ENCODE assay signal across 14 cellular contexts in genomic region chr4:119525771-119526712, GRCh38.
DNase-seq lines count a peak whose midpoint lies in the region; ATAC-seq, FAIRE-seq and TF ChIP-seq lines count a peak whose summit lies in the region.
"Had no signal": no experiment of that assay in that cellular context is flagged by ENCODE, and none has a peak within 500 bp of the region (broad histone marks: within the 10 kb centered on the region; RNA-seq: fewer than 3 reads in every experiment).

No MANE protein-coding gene starts in this region.

- H4K5ac ChIP-seq in H9 (ENCODE audit: insufficient read length, low read depth, low read length), result no peak overlapping the region

- H3K36me3 ChIP-seq in astrocyte (ENCODE audit: insufficient read depth, low read length) (peaks cover 1% of the 10 kb centered on the region), stomach smooth muscle (ENCODE audit: control insufficient read depth in 2 of 2, insufficient read depth in 2 of 2, low read length in 2 of 2) (peaks cover 0 to 12% of the 10 kb centered on the region in 2 donors)

- ATAC-seq in HG02970 (IDR thresholded peaks at IDR 0.05; ENCODE audit: low FRiP score, unreplicated experiment) (no peak), GM18868 (IDR thresholded peaks at IDR 0.05; ENCODE audit: unreplicated experiment) (no peak)

- no peak overlapping the region for H2AK5ac ChIP-seq in H9 (ENCODE audit: insufficient read length, low read length)

- no peak overlapping the region for H2BK20ac ChIP-seq in H9 (ENCODE audit: low read depth, low read length, poor library complexity, severe bottlenecking)

- H3K23me2 ChIP-seq in H9 (ENCODE audit: insufficient read length, low read depth, low read length, poor library complexity, severe bottlenecking), result no peaks in the 10 kb centered on the region

- H3K9me3 Mint-ChIP-seq in H9 (no peaks in the 10 kb centered on the region), astrocyte (ENCODE audit: unreplicated experiment) (no peaks in the 10 kb centered on the region)
- H3K9me3 Mint-ChIP-seq: activated naive CD8-positive, alpha-beta T cell treated with anti-CD3 and anti-CD28 coated beads, Interleukin-2, amount 10 ng/mL, durations not matched to agents 7 days and 5 days; CD4-positive, CD25-positive, alpha-beta regulatory T cell; memory B cell had no signal

- no peaks in the 10 kb centered on the region for H3K27me3 Mint-ChIP-seq in H9 (ENCODE audit: low read depth)
- no peaks in the 10 kb centered on the region for H3K27me3 Mint-ChIP-seq in astrocyte (ENCODE audit: low read depth, unreplicated experiment)
- H3K27me3 Mint-ChIP-seq: CD4-positive, CD25-positive, alpha-beta regulatory T cell; memory B cell had no signal

- H3K4me1 ChIP-seq in H9 (ENCODE audit: insufficient read depth, low read length) (0 out of 2 replicates have a peak, but pooled peaks cover 2% of the 10 kb centered on the region), astrocyte (ENCODE audit: insufficient read depth, low read length) (peaks cover 25% of the 10 kb centered on the region), stomach smooth muscle (ENCODE audit: control insufficient read depth, insufficient read depth, low read length) (peaks cover 16% of the 10 kb centered on the region)

- H3K4me3 Mint-ChIP-seq in H9 (no peak overlapping the region), astrocyte (ENCODE audit: unreplicated experiment) (no peak overlapping the region)
- H3K4me3 Mint-ChIP-seq: activated naive CD8-positive, alpha-beta T cell treated with anti-CD3 and anti-CD28 coated beads, Interleukin-2, amount 10 ng/mL, durations not matched to agents 7 days and 5 days; CD4-positive, CD25-positive, alpha-beta regulatory T cell; memory B cell had no signal

- no peak overlapping the region for H2BK12ac ChIP-seq in H9 (ENCODE audit: insufficient read length, low read depth, low read length)

- H3K79me1 ChIP-seq in H9 (ENCODE audit: insufficient read depth, low read depth, low read length, poor library complexity, severe bottlenecking), result no peaks in the 10 kb centered on the region

- peak overlapping the region; percentile 48 for H3K4me3 ChIP-seq in astrocyte (ENCODE audit: insufficient read depth, low read depth, low read length)
- no peak overlapping the region for H3K4me3 ChIP-seq in stomach smooth muscle (ENCODE audit: low read length in 2 of 2)
- H3K4me3 ChIP-seq: tibial nerve had no signal

- H2BK5ac ChIP-seq in H9 (ENCODE audit: insufficient read length, low read length), result no peak overlapping the region

- no peak for FAIRE-seq in astrocyte (lab: Jason Lieb, UNC)

- H3K27ac ChIP-seq in H9 (ENCODE audit: insufficient read length, low read depth, low read length) (no peak overlapping the region), astrocyte (ENCODE audit: low read depth, low read length) (peak overlapping the region; percentile 97), stomach smooth muscle (ENCODE audit: low read length) (peak overlapping the region; percentile 12)

- TF ChIP-seq CTCF in H9 (conservative IDR thresholded peaks at IDR 0.05) (no peak), astrocyte (IDR thresholded peaks at IDR 0.05; ENCODE audit: insufficient read depth, low read depth, low read length) (no peak)

- no peak overlapping the region for H3K18ac ChIP-seq in H9 (ENCODE audit: insufficient read length, low read depth, low read length)

- H3K4me2 ChIP-seq in H9 (ENCODE audit: insufficient read depth, insufficient read length, low read length) (no peak overlapping the region), astrocyte (ENCODE audit: low read length) (peak overlapping the region; percentile 94)

- peaks cover under 1 to 6% (median 4%) of the 10 kb centered on the region in 3 experiments; a peak in 5 of 7 replicates for H3K36me3 Mint-ChIP-seq in H9 (ENCODE audit: insufficient read depth in 1 of 3, low read depth in 3 of 3)
- peaks cover 4% of the 10 kb centered on the region for H3K36me3 Mint-ChIP-seq in astrocyte (ENCODE audit: low read depth, unreplicated experiment)

- DNase-seq in H9 (no peak), astrocyte (ENCODE audit: low read depth) (peak; percentile 60), kidney tubule cell (ENCODE audit: low spot score) (peak; percentile 16), putamen (ENCODE audit: low spot score) (no peak)
- DNase-seq: activated CD4-positive, CD25-positive, alpha-beta regulatory T cell treated with anti-CD3 and anti-CD28 coated beads, Interleukin-2, amount 50 U/mL, for 72 hours; activated naive CD8-positive, alpha-beta T cell treated with anti-CD3 and anti-CD28 coated beads, Interleukin-2, amount 10 ng/mL, durations not matched to agents 7 days and 5 days; CD4-positive, CD25-positive, alpha-beta regulatory T cell; NCI-H1092; occipital lobe had no signal

- H4K91ac ChIP-seq in H9 (ENCODE audit: insufficient read length, low read depth, low read length), result no peak overlapping the region

- H2BK120ac ChIP-seq in H9 (ENCODE audit: low read depth, low read length, poor library complexity, severe bottlenecking), result no peak overlapping the region

- no peak overlapping the region for H3K56ac ChIP-seq in H9 (ENCODE audit: insufficient read length, low read depth, low read length)

- H3K4me1 Mint-ChIP-seq in H9, result peaks cover 24 to 35% of the 10 kb centered on the region in 2 experiments
- H3K4me1 Mint-ChIP-seq in astrocyte (ENCODE audit: low read depth, unreplicated experiment), result peaks cover 30% of the 10 kb centered on the region
- H3K4me1 Mint-ChIP-seq: activated naive CD8-positive, alpha-beta T cell treated with anti-CD3 and anti-CD28 coated beads, Interleukin-2, amount 10 ng/mL, durations not matched to agents 7 days and 5 days; CD4-positive, CD25-positive, alpha-beta regulatory T cell; memory B cell had no signal

- H3K9me3 ChIP-seq in H9 (ENCODE audit: control insufficient read depth, low read depth, low read length), result no peaks in the 10 kb centered on the region
- no peaks in the 10 kb centered on the region for H3K9me3 ChIP-seq in astrocyte (ENCODE audit: insufficient read depth, low read depth, low read length)
- no peaks in the 10 kb centered on the region for H3K9me3 ChIP-seq in stomach smooth muscle (ENCODE audit: control insufficient read depth in 2 of 2, low read length in 2 of 2)
- H3K9me3 ChIP-seq: tibial nerve had no signal

- no peak overlapping the region for H3K23ac ChIP-seq in H9 (ENCODE audit: insufficient read length, low read depth, low read length)

- no peaks in the 10 kb centered on the region for H4K20me1 ChIP-seq in H9 (ENCODE audit: control insufficient read depth, insufficient read depth, insufficient read length)
- no peaks in the 10 kb centered on the region for H4K20me1 ChIP-seq in astrocyte (ENCODE audit: insufficient read depth, low read length)

- no peak overlapping the region for H3K9ac ChIP-seq in H9 (ENCODE audit: extremely low read depth, insufficient read length, low read length)
- H3K9ac ChIP-seq in astrocyte (ENCODE audit: low read length), result peak overlapping the region; percentile 81
- H3K9ac ChIP-seq in stomach smooth muscle (ENCODE audit: low read length in 2 of 2), result no peak overlapping the region

- no peak overlapping the region for H3T11ph ChIP-seq in H9 (ENCODE audit: low read length)

- H3K27me3 ChIP-seq in H9 (ENCODE audit: insufficient read depth, low read length), result no peaks in the 10 kb centered on the region
- no peaks in the 10 kb centered on the region for H3K27me3 ChIP-seq in astrocyte (ENCODE audit: insufficient read depth, low read length)
- no peaks in the 10 kb centered on the region for H3K27me3 ChIP-seq in stomach smooth muscle (ENCODE audit: control insufficient read depth in 1 of 2, insufficient read depth in 2 of 2, low read length in 2 of 2)
- H3K27me3 ChIP-seq: tibial nerve had no signal

- H3K27ac Mint-ChIP-seq in H9 (peak overlapping the region; percentile 32 to 72 (median 53); a peak in 1 of 7 replicates), astrocyte (ENCODE audit: unreplicated experiment) (no peak overlapping the region)
- H3K27ac Mint-ChIP-seq: activated naive CD8-positive, alpha-beta T cell treated with anti-CD3 and anti-CD28 coated beads, Interleukin-2, amount 10 ng/mL, durations not matched to agents 7 days and 5 days; CD4-positive, CD25-positive, alpha-beta regulatory T cell; memory B cell had no signal

- no CpG with 5 or more reads among the region's 3 CpGs for WGBS in H9 (ENCODE audit: extremely low coverage, insufficient read length, low lambda C conversion rate)

- no peak overlapping the region for H2AFZ ChIP-seq in H9 (ENCODE audit: low read length)
- no peak overlapping the region for H2AFZ ChIP-seq in astrocyte (ENCODE audit: low read depth, low read length)

- H3K79me2 ChIP-seq in H9 (ENCODE audit: insufficient read depth, low read length) (no peaks in the 10 kb centered on the region), astrocyte (ENCODE audit: insufficient read depth, low read length) (no peaks in the 10 kb centered on the region)

- H4K8ac ChIP-seq in H9 (replicated peaks; ENCODE audit: insufficient read length, low read depth, low read length), result no peak overlapping the region

- H3K14ac ChIP-seq in H9 (ENCODE audit: insufficient read depth, low read length), result no peak overlapping the region

- H3K4ac ChIP-seq in H9 (ENCODE audit: low read depth, low read length), result no peak overlapping the region

- no peak overlapping the region for H2BK15ac ChIP-seq in H9 (ENCODE audit: low read depth, low read length)

Comparison
In these comparisons a context has a peak if more than half of its experiments do, and no peak if none do; other contexts are left out.
1. DNase-seq: peak in astrocyte (single experiment) and kidney tubule cell (single experiment); none in H9 (single experiment) and putamen (single experiment).